9 cellular contexts compared by ENCODE assay signal in genomic region chr16:89325861-89326471, GRCh38.
DNase-seq lines count a peak whose midpoint lies in the region; ATAC-seq lines count a peak whose summit lies in the region.
"Had no signal": no experiment of that assay in that cellular context is flagged by ENCODE, and none has a peak within 500 bp of the region (broad histone marks: within the 10 kb centered on the region; RNA-seq: fewer than 3 reads in every experiment).

No MANE protein-coding gene starts in this region.

- peaks cover 0 to 11% of the 10 kb centered on the region in 2 donors for H3K36me3 Mint-ChIP-seq in activated naive CD4-positive, alpha-beta T cell treated with anti-CD3 and anti-CD28 coated beads, Interleukin-2, amount 50 U/mL, for 72 hours

- H3K27ac ChIP-seq in effector memory CD4-positive, alpha-beta T cell (ENCODE audit: insufficient read depth, low read length, poor library complexity, severe bottlenecking) = no peak overlapping the region
- H3K27ac ChIP-seq: VCaP had no signal

- DNase-seq in Daoy (ENCODE audit: low read depth) (peak; percentile 59), MG63 (peak; percentile 60), Right ventricle myocardium inferior (ENCODE audit: missing footprints) (no peak), pons (ENCODE audit: low spot score) (peak; percentile 77)
- no peak for DNase-seq in activated naive CD4-positive, alpha-beta T cell treated with anti-CD3 and anti-CD28 coated beads, Interleukin-2, amount 50 U/mL, for 72 hours (ENCODE audit: low spot score in 2 of 2)
- DNase-seq in stimulated activated CD4-positive, alpha-beta T cell treated with anti-CD3 and anti-CD28 coated beads, Interleukin-15, amount 100 ng/mL, for 24 hours = no peak
- DNase-seq in effector memory CD4-positive, alpha-beta T cell = no peak

- peaks cover 9% of the 10 kb centered on the region for H3K36me3 ChIP-seq in MG63
- H3K36me3 ChIP-seq in effector memory CD4-positive, alpha-beta T cell (ENCODE audit: control insufficient read depth, insufficient read depth, low read length) = no peaks in the 10 kb centered on the region

- peak overlapping the region; percentile 69 to 72 for H3K27ac Mint-ChIP-seq in activated naive CD4-positive, alpha-beta T cell treated with anti-CD3 and anti-CD28 coated beads, Interleukin-2, amount 50 U/mL, for 72 hours

- H3K27me3 ChIP-seq in MG63 = no peaks in the 10 kb centered on the region
- H3K27me3 ChIP-seq in effector memory CD4-positive, alpha-beta T cell (replicated peaks; ENCODE audit: control insufficient read depth, insufficient read depth, low read length, poor library complexity, severe bottlenecking) = no peaks in the 10 kb centered on the region

- no peaks in the 10 kb centered on the region for H3K9me3 ChIP-seq in MG63
- H3K9me3 ChIP-seq in effector memory CD4-positive, alpha-beta T cell (ENCODE audit: control insufficient read depth, low read length) = no peaks in the 10 kb centered on the region

- H3K4me1 ChIP-seq in effector memory CD4-positive, alpha-beta T cell (ENCODE audit: control insufficient read depth, insufficient read depth, low read length, poor library complexity, severe bottlenecking) = peaks cover 57% of the 10 kb centered on the region

- ATAC-seq in activated naive CD4-positive, alpha-beta T cell treated with anti-CD3 and anti-CD28 coated beads, Interleukin-2, amount 50 U/mL, for 72 hours = no peak
- ATAC-seq in Right ventricle myocardium inferior (peak; percentile 74), GM18517 (IDR thresholded peaks at IDR 0.05; ENCODE audit: unreplicated experiment) (no peak)

- no peaks in the 10 kb centered on the region for H3K9me3 Mint-ChIP-seq in activated naive CD4-positive, alpha-beta T cell treated with anti-CD3 and anti-CD28 coated beads, Interleukin-2, amount 50 U/mL, for 72 hours

- H3K4me3 ChIP-seq in MG63 = no peak overlapping the region
- H3K4me3 ChIP-seq in effector memory CD4-positive, alpha-beta T cell (ENCODE audit: insufficient read depth, low read depth, low read length, poor library complexity, severe bottlenecking) = no peak overlapping the region

- intact Hi-C loops in Right ventricle myocardium inferior (cut with DNase I) = loop anchor here (10.0 kb wide), 1 partner anchor 329 kb away; the partner anchor contains the start of genes CHMP1A and SPATA33

Comparison
In these comparisons a context has a peak if more than half of its experiments do, and no peak if none do; other contexts are left out.
1. DNase-seq: peak in Daoy (single experiment), MG63 (single experiment) and pons (single experiment); none in activated naive CD4-positive, alpha-beta T cell treated with anti-CD3 and anti-CD28 coated beads, Interleukin-2, amount 50 U/mL, for 72 hours (0 of 2), Right ventricle myocardium inferior (single experiment), stimulated activated CD4-positive, alpha-beta T cell treated with anti-CD3 and anti-CD28 coated beads, Interleukin-15, amount 100 ng/mL, for 24 hours (single experiment) and effector memory CD4-positive, alpha-beta T cell (0 of 3).